8 cellular contexts compared by ENCODE assay signal in genomic region chr1:184973308-184974085, GRCh38. TPM values are rescaled to one million over a fixed set of nuclear protein-coding genes. Genes with fewer than 3 reads are reported as not detected.
A peak's percentile ranks its signal among the peaks of the same experiment; 100 is the strongest.
DNase-seq lines count a peak whose midpoint lies in the region; ATAC-seq and TF ChIP-seq lines count a peak whose summit lies in the region.

No MANE protein-coding gene starts in this region.

- H3K27me3 Mint-ChIP-seq in CD4-positive, alpha-beta memory T cell: no peaks in the 10 kb centered on the region
- H3K27me3 Mint-ChIP-seq in activated T-helper 2 cell treated with anti-CD3 and anti-CD28 coated beads, Interferon-gamma antibody, Interleukin-2, Interleukin-4, amounts not matched to agents 10 μg/mL and 5 μg/mL and 100 μg/mL, durations not matched to agents 14 hours and 24 hours and 36 hours (ENCODE audit: low read depth): peaks cover 14% of the 10 kb centered on the region

- no peaks in the 10 kb centered on the region for H3K27me3 ChIP-seq in CD4-positive, alpha-beta memory T cell (ENCODE audit: insufficient read depth, low read length)
- peaks cover 28% of the 10 kb centered on the region for H3K27me3 ChIP-seq in Panc1 (ENCODE audit: control insufficient read depth, insufficient read depth, low read length)
- H3K27me3 ChIP-seq in foreskin keratinocyte: no peaks in the 10 kb centered on the region
- no peaks in the 10 kb centered on the region for H3K27me3 ChIP-seq in thymus (ENCODE audit: control insufficient read depth, insufficient read depth)

- peak overlapping the region; percentile 70 to 85 for H3K4me3 ChIP-seq in CD4-positive, alpha-beta memory T cell (ENCODE audit: low read length in 2 of 2)
- H3K4me3 ChIP-seq in Panc1 (ENCODE audit: low read depth in 2 of 2, low read length in 2 of 2) (peak overlapping the region; percentile 56 to 89), thymus (ENCODE audit: low read length) (peak overlapping the region; percentile 69)

- peaks cover 66% of the 10 kb centered on the region for H3K4me1 ChIP-seq in CD4-positive, alpha-beta memory T cell (ENCODE audit: insufficient read depth, low read length)
- H3K4me1 ChIP-seq in Panc1 (ENCODE audit: control insufficient read depth, insufficient read depth, low read length): no peaks in the 10 kb centered on the region
- peaks cover 29% of the 10 kb centered on the region for H3K4me1 ChIP-seq in foreskin keratinocyte
- peaks cover 4% of the 10 kb centered on the region for H3K4me1 ChIP-seq in thymus (ENCODE audit: control insufficient read depth, insufficient read depth, low read length)

- 3% methylated on average over 42 of the region's 42 CpGs for WGBS in thymus

- no peaks in the 10 kb centered on the region for H3K9me3 ChIP-seq in CD4-positive, alpha-beta memory T cell (ENCODE audit: control insufficient read depth in 1 of 2, low read length in 2 of 2)
- H3K9me3 ChIP-seq in Panc1 (ENCODE audit: control insufficient read depth, insufficient read depth, low read depth, low read length) (no peaks in the 10 kb centered on the region), thymus (ENCODE audit: control insufficient read depth) (no peaks in the 10 kb centered on the region)

- no peaks in the 10 kb centered on the region for H3K36me3 ChIP-seq in CD4-positive, alpha-beta memory T cell (ENCODE audit: insufficient read depth, low read length)
- H3K36me3 ChIP-seq in Panc1 (ENCODE audit: control insufficient read depth, insufficient read depth, low read length): no peaks in the 10 kb centered on the region
- no peaks in the 10 kb centered on the region for H3K36me3 ChIP-seq in thymus (ENCODE audit: control insufficient read depth, insufficient read depth)

- intact Hi-C loops in CD4-positive, alpha-beta memory T cell (cut with micrococcal nuclease): loop anchor here (1.0 to 5.0 kb wide), 7 partner anchors 9 to 1404 kb away; partner anchors contain the start of genes EDEM3, IVNS1ABP, ODR4 and RNF2
- intact Hi-C loops in Panc1 (cut with micrococcal nuclease; ENCODE audit: unreplicated experiment): no loop called here
- intact Hi-C loops in activated T-helper 2 cell treated with anti-CD3 and anti-CD28 coated beads, Interferon-gamma antibody, Interleukin-2, Interleukin-4, amounts not matched to agents 10 μg/mL and 5 μg/mL and 100 μg/mL, durations not matched to agents 14 hours and 24 hours and 36 hours (cut with micrococcal nuclease): loop anchor here (1.0 to 5.0 kb wide), 11 partner anchors 19 to 1501 kb away; partner anchors contain the start of genes EDEM3, IVNS1ABP, RNF2 and SMG7

- TF ChIP-seq CTCF in Panc1 (IDR thresholded peaks at IDR 0.05): 0 out of 2 replicates have a peak, but pooled peaks have one; percentile 23
- TF ChIP-seq CTCF in foreskin keratinocyte (conservative IDR thresholded peaks at IDR 0.05): no peak
- no peak for TF ChIP-seq CTCF in omental fat pad (IDR thresholded peaks at IDR 0.05)

- peaks cover 37 to 74% (median 55%) of the 10 kb centered on the region in 4 donors for H3K4me1 Mint-ChIP-seq in CD4-positive, alpha-beta memory T cell
- H3K4me1 Mint-ChIP-seq in activated T-helper 2 cell treated with anti-CD3 and anti-CD28 coated beads, Interferon-gamma antibody, Interleukin-2, Interleukin-4, amounts not matched to agents 10 μg/mL and 5 μg/mL and 100 μg/mL, durations not matched to agents 14 hours and 24 hours and 36 hours (ENCODE audit: low read depth): peaks cover 57% of the 10 kb centered on the region

- in situ Hi-C loops in Panc1 (cut with HindIII; ENCODE audit: low pct_unique_long_range_greater_than_20kb, low sequenced_read_pairs): no loop called here

- H3K27ac ChIP-seq in CD4-positive, alpha-beta memory T cell (ENCODE audit: low read depth, low read length): peak overlapping the region; percentile 91
- H3K27ac ChIP-seq in Panc1 (ENCODE audit: low read length) (peak overlapping the region; percentile 77; the same call in 1 of the 2 replicates), foreskin keratinocyte (peak overlapping the region; percentile 93), thymus (ENCODE audit: low read depth) (peak overlapping the region; percentile 66)

- ATAC-seq in GM19395 (IDR thresholded peaks at IDR 0.05; ENCODE audit: unreplicated experiment) (peak; percentile 65), HG03469 (IDR thresholded peaks at IDR 0.05; ENCODE audit: unreplicated experiment) (peak; percentile 29), Panc1 (peak; percentile 79), foreskin keratinocyte (peak; percentile 57), omental fat pad (ENCODE audit: low FRiP score) (peak; percentile 90)

- BruUV-seq in Panc1 (replicated peaks; lab: Mats Ljungman, UMichigan): no TSS peak

- H3K27ac Mint-ChIP-seq in CD4-positive, alpha-beta memory T cell: peak overlapping the region; percentile 96 to 100 (median 97)
- peak overlapping the region; percentile 96 for H3K27ac Mint-ChIP-seq in activated T-helper 2 cell treated with anti-CD3 and anti-CD28 coated beads, Interferon-gamma antibody, Interleukin-2, Interleukin-4, amounts not matched to agents 10 μg/mL and 5 μg/mL and 100 μg/mL, durations not matched to agents 14 hours and 24 hours and 36 hours

- peak in 4 of 5 donors; percentile 55 to 86 (median 68) for DNase-seq in CD4-positive, alpha-beta memory T cell
- DNase-seq in Panc1 (ENCODE audit: low read depth, low spot score) (no peak), foreskin keratinocyte (peak in 1 of 2 donors; percentile 55), omental fat pad (ENCODE audit: low spot score) (no peak)
- no peak for DNase-seq in activated T-helper 2 cell treated with anti-CD3 and anti-CD28 coated beads, Interferon-gamma antibody, Interleukin-2, Interleukin-4, amounts not matched to agents 10 μg/mL and 5 μg/mL and 100 μg/mL, durations not matched to agents 14 hours and 24 hours and 36 hours (ENCODE audit: low spot score)

- no peaks in the 10 kb centered on the region for H3K9me3 Mint-ChIP-seq in CD4-positive, alpha-beta memory T cell
- no peaks in the 10 kb centered on the region for H3K9me3 Mint-ChIP-seq in activated T-helper 2 cell treated with anti-CD3 and anti-CD28 coated beads, Interferon-gamma antibody, Interleukin-2, Interleukin-4, amounts not matched to agents 10 μg/mL and 5 μg/mL and 100 μg/mL, durations not matched to agents 14 hours and 24 hours and 36 hours

- H3K36me3 Mint-ChIP-seq in CD4-positive, alpha-beta memory T cell: peaks cover 0 to 11% of the 10 kb centered on the region in 2 donors
- peaks cover 5% of the 10 kb centered on the region for H3K36me3 Mint-ChIP-seq in activated T-helper 2 cell treated with anti-CD3 and anti-CD28 coated beads, Interferon-gamma antibody, Interleukin-2, Interleukin-4, amounts not matched to agents 10 μg/mL and 5 μg/mL and 100 μg/mL, durations not matched to agents 14 hours and 24 hours and 36 hours (ENCODE audit: low read depth)

- POLR2A ChIA-PET in CD4-positive, alpha-beta memory T cell (lab: Charles Lee; ENCODE audit: partially characterized antibody): interaction anchor here (0.7 to 5.6 kb wide), 23 partner anchors 7 to 1402 kb away, joined by 3 to 43 read pairs (median 6); partner anchors contain the start of genes EDEM3, IVNS1ABP, RNF2 and SWT1
- POLR2A ChIA-PET in Panc1 (lab: Charles Lee): no interaction called here

- H3K4me3 Mint-ChIP-seq in CD4-positive, alpha-beta memory T cell: peak overlapping the region; percentile 93 to 100 (median 98)
- H3K4me3 Mint-ChIP-seq in activated T-helper 2 cell treated with anti-CD3 and anti-CD28 coated beads, Interferon-gamma antibody, Interleukin-2, Interleukin-4, amounts not matched to agents 10 μg/mL and 5 μg/mL and 100 μg/mL, durations not matched to agents 14 hours and 24 hours and 36 hours (ENCODE audit: low read depth): peak overlapping the region; percentile 90

- CTCF ChIA-PET in CD4-positive, alpha-beta memory T cell (lab: Charles Lee; ENCODE audit: partially characterized antibody): interaction anchor here (0.8 to 20.3 kb wide), 7 partner anchors 9 to 170 kb away, joined by 3 to 506 read pairs (median 4); no protein-coding TSS in a partner anchor
- CTCF ChIA-PET in Panc1 (lab: Charles Lee): no interaction called here

RNA-seq across cellular contexts. Expression of gene NIBAN1, which starts 0.8 kb away (rescaled TPM):
- total RNA-seq in CD4-positive, alpha-beta memory T cell: 10 to 100 TPM; 42.8 to 43.2 TPM
- 10 to 100 TPM in 1 of 2 donors, 1 to 10 TPM in 1; 9.9 to 32.9 TPM for polyA plus RNA-seq in CD4-positive, alpha-beta memory T cell
- total RNA-seq in Panc1 (2021; ENCODE audit: unreplicated experiment): 6.7 TPM
- 1.3 TPM for polyA plus RNA-seq in Panc1 (2012; ENCODE audit: insufficient read length)
- total RNA-seq in activated T-helper 2 cell treated with anti-CD3 and anti-CD28 coated beads, Interferon-gamma antibody, Interleukin-2, Interleukin-4, amounts not matched to agents 10 μg/mL and 5 μg/mL and 100 μg/mL, durations not matched to agents 14 hours and 24 hours and 36 hours: 16.8 and 17.0 TPM in 2 replicates
- total RNA-seq in foreskin keratinocyte: 22.6 and 28.2 TPM in 2 replicates
- polyA plus RNA-seq in foreskin keratinocyte: 4.4 and 6.7 TPM in 2 replicates
- total RNA-seq in omental fat pad: 10 to 100 TPM; 10.7 to 34.7 (median 15.8) TPM
- 21.4 TPM for polyA plus RNA-seq in thymus

Comparison
In these comparisons a context has a peak if more than half of its experiments do, and no peak if none do; other contexts are left out.
1. DNase-seq: peak in CD4-positive, alpha-beta memory T cell (4 of 5); none in Panc1 (single experiment), activated T-helper 2 cell treated with anti-CD3 and anti-CD28 coated beads, Interferon-gamma antibody, Interleukin-2, Interleukin-4, amounts not matched to agents 10 μg/mL and 5 μg/mL and 100 μg/mL, durations not matched to agents 14 hours and 24 hours and 36 hours (single experiment) and omental fat pad (single experiment).
2. ATAC-seq: peak in every context shown above with its lines; median percentile 90 in omental fat pad; 79 in Panc1; 65 in GM19395; 57 in foreskin keratinocyte; 29 in HG03469.
3. Peak in every context shown above with its lines, with median percentiles within 50 percentile points of each other: H3K27ac ChIP-seq and H3K4me3 ChIP-seq.